20 cellular contexts compared by ENCODE assay signal in genomic region chr6:7062445-7063162, GRCh38. TPM values are rescaled to one million over a fixed set of nuclear protein-coding genes. Genes with fewer than 3 reads are reported as not detected.
DNase-seq lines count a peak whose midpoint lies in the region; ATAC-seq, FAIRE-seq and TF ChIP-seq lines count a peak whose summit lies in the region.
"Had no signal": no experiment of that assay in that cellular context is flagged by ENCODE, and none has a peak within 500 bp of the region (broad histone marks: within the 10 kb centered on the region; RNA-seq: fewer than 3 reads in every experiment).

No MANE protein-coding gene starts in this region.

- H2AFZ ChIP-seq in HCT116 (ENCODE audit: low read depth, low read length, poor library complexity, severe bottlenecking) = peak overlapping the region; percentile 83
- no peak overlapping the region for H2AFZ ChIP-seq in H1 (ENCODE audit: low read length)
- H2AFZ ChIP-seq in parathyroid adenoma = peak overlapping the region; percentile 5
- H2AFZ ChIP-seq: GM23338 had no signal

- TF ChIP-seq CTCF in HCT116 (IDR thresholded peaks at IDR 0.05 in 2 of 3, conservative IDR thresholded peaks at IDR 0.05 in 1 of 3; ENCODE audit: borderline replicate concordance in 1 of 3, insufficient read depth in 1 of 3, low read depth in 2 of 3, low read length in 2 of 3) = no peak
- no peak for TF ChIP-seq CTCF in H1 (IDR thresholded peaks at IDR 0.05; ENCODE audit: control extremely low read depth in 1 of 3, insufficient read depth in 1 of 3, low read depth in 1 of 3, low read length in 3 of 3)
- no peak for TF ChIP-seq CTCF in parathyroid adenoma (IDR thresholded peaks at IDR 0.05)

- intact Hi-C loops in HCT116 (cut with micrococcal nuclease) = loop anchor here (5.0 kb wide), 1 partner anchor 45 kb away; the partner anchor contains the start of gene RREB1

- no peak overlapping the region for H4K5ac ChIP-seq in H1 (ENCODE audit: insufficient read length, low read depth, low read length)

- no peaks in the 10 kb centered on the region for H3K9me2 ChIP-seq in HCT116 (ENCODE audit: insufficient read depth)

- no peak overlapping the region for H3K18ac ChIP-seq in H1 (ENCODE audit: extremely low read depth, low read length)

- no peak overlapping the region for H2BK12ac ChIP-seq in H1 (ENCODE audit: low read depth, low read length)

- TF ChIP-seq RAD21 in HCT116 (IDR thresholded peaks at IDR 0.05; ENCODE audit: low read depth) (no peak), H1 (IDR thresholded peaks at IDR 0.05 in 1 of 2, conservative IDR thresholded peaks at IDR 0.05 in 1 of 2; ENCODE audit: low read depth in 2 of 2, low read length in 2 of 2) (no peak)

- no peak overlapping the region for H4K8ac ChIP-seq in H1 (ENCODE audit: extremely low read depth, insufficient read depth, low read length)

- H2BK5ac ChIP-seq in H1 (ENCODE audit: low read depth, low read length) = no peak overlapping the region

- H3K4ac ChIP-seq in H1 (replicated peaks; ENCODE audit: insufficient read length, low read depth, low read length) = no peak overlapping the region

- no peaks in the 10 kb centered on the region for H3K79me2 ChIP-seq in HCT116 (ENCODE audit: insufficient read depth, low read length)
- H3K79me2 ChIP-seq in H1 (ENCODE audit: control insufficient read depth in 1 of 2, insufficient read depth in 2 of 2, low read length in 2 of 2) = no peaks in the 10 kb centered on the region
- H3K79me2 ChIP-seq in parathyroid adenoma = no peaks in the 10 kb centered on the region

- no peaks in the 10 kb centered on the region for H3K23me2 ChIP-seq in H1 (ENCODE audit: low read depth, low read length)

- no TSS peak for BruUV-seq in HCT116 (replicated peaks; lab: Mats Ljungman, UMichigan)

- no peak overlapping the region for H2BK15ac ChIP-seq in H1 (ENCODE audit: low read length)

- POLR2A ChIA-PET in HCT116 (lab: Charles Lee) = no interaction called here
- POLR2A ChIA-PET in H1 (lab: Charles Lee; ENCODE audit: partially characterized antibody) = interaction anchor here (1.1 kb wide), 1 partner anchor 83 kb away, joined by 3 read pairs; no protein-coding TSS in a partner anchor

- H3K4me1 ChIP-seq in HCT116 (ENCODE audit: control insufficient read depth in 1 of 2, insufficient read depth in 2 of 2, low read length in 2 of 2) (peaks cover 42 to 54% of the 10 kb centered on the region in 2 experiments), H1 (replicated peaks in 1 of 4; ENCODE audit: control insufficient read depth in 3 of 4, insufficient read depth in 4 of 4, low read length in 3 of 4) (no peaks in the 10 kb centered on the region), parathyroid adenoma (peaks cover 13% of the 10 kb centered on the region)
- H3K4me1 ChIP-seq: BE2C had no signal

- no peak overlapping the region for H3K14ac ChIP-seq in H1 (ENCODE audit: insufficient read length)

- no peak for TF ChIP-seq EP300 in H1 (IDR thresholded peaks at IDR 0.05; ENCODE audit: borderline replicate concordance in 1 of 2, low read depth in 2 of 2, low read length in 2 of 2)

- H2AK5ac ChIP-seq in H1 (ENCODE audit: low read depth, low read length) = no peak overlapping the region

- H3K9me3 ChIP-seq in HCT116 (ENCODE audit: control insufficient read depth in 1 of 2, insufficient read depth in 1 of 2, low read depth in 1 of 2, low read length in 2 of 2) (no peaks in the 10 kb centered on the region), H1 (ENCODE audit: insufficient read depth in 2 of 2, low read depth in 1 of 2, low read length in 1 of 2) (no peaks in the 10 kb centered on the region), parathyroid adenoma (ENCODE audit: control insufficient read depth, low read length) (no peaks in the 10 kb centered on the region)
- H3K9me3 ChIP-seq: BE2C, ovary had no signal

- peak overlapping the region; percentile 15; the same call in 1 of the 2 replicates for H3K4me2 ChIP-seq in HCT116 (ENCODE audit: low read length)
- no peak overlapping the region for H3K4me2 ChIP-seq in H1 (ENCODE audit: insufficient read depth in 1 of 2, low read depth in 2 of 2, low read length in 2 of 2)
- no peak overlapping the region for H3K4me2 ChIP-seq in parathyroid adenoma (ENCODE audit: low read length)
- H3K4me2 ChIP-seq: GM23338 had no signal

- in situ Hi-C loops in KBM-7 (cut with MboI; ENCODE audit: low pct_unique_long_range_greater_than_20kb, low sequenced_read_pairs) = no loop called here

- H2BK20ac ChIP-seq in H1 (ENCODE audit: low read length) = no peak overlapping the region

- ATAC-seq in HCT116 = no peak
- ATAC-seq in HG03469 (IDR thresholded peaks at IDR 0.05; ENCODE audit: unreplicated experiment) = no peak
- ATAC-seq in left lobe of liver = no peak
- ATAC-seq: activated CD4-positive, alpha-beta T cell treated with anti-CD3 and anti-CD28 coated beads for 36 hours; GM23338; right cardiac atrium had no signal

- DNase-seq in HCT116 (ENCODE audit: low read depth, low spot score) (no peak), NCI-H2029 treated with DMSO at 0.1 percent for 48 hours (lab: John Stamatoyannopoulos, UW) (peak; percentile 96), H1 (ENCODE audit: low read depth in 1 of 2, low spot score in 2 of 2) (no peak), KBM-7 (no peak), activated gamma-delta T cell (lab: John Stamatoyannopoulos, UW) (no peak), left lobe of liver (ENCODE audit: low spot score) (no peak)
- DNase-seq: ACHN; activated CD4-positive, alpha-beta T cell treated with anti-CD3 and anti-CD28 coated beads for 36 hours; activated T-cell treated with anti-CD3 and anti-CD28 coated beads for 4 hours; anterior cingulate cortex; BE2C; NCI-H1048; NCI-H187; OCI-M1; ovary; right cardiac atrium; stimulated activated CD4-positive, alpha-beta T cell treated with anti-CD3 and anti-CD28 coated beads, Interleukin-2, amount 100 ng/mL, for 48 hours had no signal

- H3K27me3 ChIP-seq in HCT116 (ENCODE audit: insufficient read depth, low read length) = no peaks in the 10 kb centered on the region
- no peaks in the 10 kb centered on the region for H3K27me3 ChIP-seq in H1 (replicated peaks in 1 of 4; ENCODE audit: control insufficient read depth in 3 of 4, extremely low read depth in 1 of 4, insufficient read depth in 3 of 4, low read length in 3 of 4)
- no peaks in the 10 kb centered on the region for H3K27me3 ChIP-seq in parathyroid adenoma (ENCODE audit: control insufficient read depth, insufficient read depth, low read length)
- H3K27me3 ChIP-seq: BE2C, ovary had no signal

- 89% methylated on average over 11 of the region's 11 CpGs; no CpG with 5 or more reads in 1 of the 2 experiments for WGBS in H1 (ENCODE audit: extremely low coverage in 1 of 2, insufficient coverage in 1 of 2, insufficient read length in 1 of 2, insufficient replicate concordance in 2 of 2, low coverage in 1 of 2, low lambda C conversion rate in 2 of 2, missing lambda C conversion rate in 1 of 2), 2 experiments

- H3K56ac ChIP-seq in H1 (replicated peaks; ENCODE audit: insufficient read length, low read depth, low read length) = no peak overlapping the region

- H3K79me1 ChIP-seq in H1 (ENCODE audit: low read depth, low read length) = no peaks in the 10 kb centered on the region

- TF ChIP-seq POLR2A in HCT116 (IDR thresholded peaks at IDR 0.05; ENCODE audit: borderline replicate concordance, extremely low read depth, insufficient read depth, insufficient read length) = no peak
- TF ChIP-seq POLR2A in H1 (IDR thresholded peaks at IDR 0.05; ENCODE audit: control extremely low read depth in 1 of 2, low read depth in 2 of 2, low read length in 2 of 2) = no peak

- H2BK120ac ChIP-seq in H1 (replicated peaks; ENCODE audit: low read depth, low read length) = no peak overlapping the region

- RAD21 ChIA-PET in HCT116 (lab: Charles Lee; ENCODE audit: low non-redundant PET in 1 of 2, low total read pairs in 2 of 2, uncharacterized antibody in 2 of 2, unreplicated experiment in 2 of 2) = no interaction called here

- H3K9ac ChIP-seq in HCT116 (ENCODE audit: low read length) (no peak overlapping the region), H1 (replicated peaks in 1 of 4; ENCODE audit: extremely low read depth in 1 of 4, low read depth in 3 of 4, low read length in 3 of 4) (no peak overlapping the region), parathyroid adenoma (no peak overlapping the region)

- no peak for FAIRE-seq in H1 (lab: Jason Lieb, UNC)

- H3K36me3 ChIP-seq in HCT116 (ENCODE audit: control insufficient read depth in 1 of 2, insufficient read depth in 2 of 2, low read length in 2 of 2) (no peaks in the 10 kb centered on the region), H1 (ENCODE audit: control insufficient read depth in 2 of 4, insufficient read depth in 4 of 4, low read length in 3 of 4) (no peaks in the 10 kb centered on the region), parathyroid adenoma (ENCODE audit: control insufficient read depth, insufficient read depth, low read length) (no peaks in the 10 kb centered on the region)
- H3K36me3 ChIP-seq: BE2C, ovary had no signal

- CTCF ChIA-PET in HCT116 (lab: Charles Lee) (no interaction called here), H1 (lab: Charles Lee; ENCODE audit: partially characterized antibody) (interaction anchor here (0.6 to 1.1 kb wide), 2 partner anchors 177 to 366 kb away, joined by 3 to 4 read pairs; no protein-coding TSS in a partner anchor)

- H3K23ac ChIP-seq in H1 (ENCODE audit: insufficient read length) = no peak overlapping the region

- peak overlapping the region; percentile 34 for H4K91ac ChIP-seq in H1 (replicated peaks; ENCODE audit: insufficient read length, low read length)

- H3K27ac ChIP-seq in HCT116 (ENCODE audit: low read depth, low read length) = no peak overlapping the region
- no peak overlapping the region for H3K27ac ChIP-seq in H1 (ENCODE audit: low read depth, low read length)
- H3K27ac ChIP-seq in parathyroid adenoma = no peak overlapping the region
- H3K27ac ChIP-seq: ovary had no signal

- no peak overlapping the region for H3K4me3 ChIP-seq in HCT116 (replicated peaks in 1 of 2; ENCODE audit: low read depth in 1 of 2, low read length in 2 of 2)
- no peak overlapping the region for H3K4me3 ChIP-seq in H1 (ENCODE audit: extremely low read depth in 1 of 4, insufficient read depth in 2 of 4, low read depth in 3 of 4, low read length in 4 of 4)
- no peak overlapping the region for H3K4me3 ChIP-seq in parathyroid adenoma (ENCODE audit: low read depth, low read length)
- H3K4me3 ChIP-seq: GM23338, ovary had no signal

- H4K20me1 ChIP-seq in HCT116 (ENCODE audit: insufficient read depth) (no peaks in the 10 kb centered on the region), H1 (replicated peaks in 1 of 2; ENCODE audit: control insufficient read depth in 1 of 2, insufficient read depth in 2 of 2, low read length in 2 of 2) (no peaks in the 10 kb centered on the region)

RNA-seq across cellular contexts. Expression of gene RREB1, which starts 45.2 kb away (rescaled TPM):
- total RNA-seq in HCT116 (2021; ENCODE audit: unreplicated experiment) (47.9 TPM), left lobe of liver (43.3 TPM)
- 21.4 and 26.4 TPM in 2 replicates for polyA plus RNA-seq in HCT116 (2012)
- total RNA-seq in H1 (2021; fragmentation: NEBNext Ultra II Directional; extraction: Animal tissue kit (Norgen Biotek cat#: 25700)) = 30.9 and 34.7 TPM in 2 replicates
- polyA plus RNA-seq in H1 (2011; rRNA removed) = 3.9 and 5.6 TPM in 2 replicates
- 3.5 TPM for polyA plus RNA-seq in H1 (2011; cell fraction: cytosol; rRNA removed)
- polyA plus RNA-seq in H1 (2011; cell fraction: nucleus; rRNA removed) = 13.6 TPM
- 11.3 to 15.9 TPM (median 12.9 TPM) in 4 replicates for polyA plus RNA-seq in H1 (2012, experiment 1 of 2)
- 5.0 TPM for polyA plus RNA-seq in H1 (2012, experiment 2 of 2)
- 10.9 TPM for polyA plus RNA-seq in H1 (2013, experiment 1 of 2)
- 10.1 TPM for polyA plus RNA-seq in H1 (2013, experiment 2 of 2)
- 19.3 and 22.7 TPM in 2 replicates for polyA minus RNA-seq in H1 (2011; rRNA and poly(A)+ RNA removed)
- polyA minus RNA-seq in H1 (2011; cell fraction: cytosol; rRNA and poly(A)+ RNA removed) = 17.1 TPM
- polyA minus RNA-seq in H1 (2011; cell fraction: nucleus; rRNA and poly(A)+ RNA removed) = 21.1 TPM
